26 cellular contexts compared by ENCODE assay signal in the genomic region with DNA sequence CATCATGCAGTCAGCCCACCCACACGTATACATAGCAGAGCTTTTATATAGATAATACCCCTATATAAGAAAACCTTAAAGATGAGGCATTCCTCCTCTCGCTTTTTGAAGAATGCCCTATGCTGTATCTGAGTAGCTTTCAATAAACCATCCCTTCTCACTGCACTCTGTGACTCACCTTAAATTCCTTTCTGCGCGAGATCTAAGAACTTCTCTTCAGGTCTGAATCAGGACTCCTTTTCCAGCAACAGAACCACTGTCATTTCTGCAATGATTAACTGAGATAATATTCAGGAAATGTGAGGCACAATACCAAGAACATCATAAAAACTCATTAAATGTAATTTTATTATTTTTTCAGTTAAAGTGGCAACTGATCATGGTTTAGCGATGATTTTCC.
DNase-seq lines count a peak whose midpoint lies in the region; ATAC-seq, FAIRE-seq and TF ChIP-seq lines count a peak whose summit lies in the region.
"Had no signal": no experiment of that assay in that cellular context is flagged by ENCODE, and none has a peak within 500 bp of the region (broad histone marks: within the 10 kb centered on the region; RNA-seq: fewer than 3 reads in every experiment).

No MANE protein-coding gene starts in this region.

- WGBS in sigmoid colon, 2 donors = 71 to 95% methylated on average over 5 of the region's 5 CpGs
- WGBS in suprapubic skin = 94% methylated on average over 5 of the region's 5 CpGs

- TF ChIP-seq EP300 in sigmoid colon (IDR thresholded peaks at IDR 0.05) = no peak
- TF ChIP-seq EP300 in suprapubic skin (IDR thresholded peaks at IDR 0.05) = no peak

- H3K4me1 Mint-ChIP-seq in stimulated activated memory B cell treated with anti-CD40 and anti-IgM and Interleukin-4, amounts not matched to agents 10 μg/mL and 1 μg/mL and 100 μg/mL, for 72 hours = peaks cover 5% of the 10 kb centered on the region

- intact Hi-C loops in sigmoid colon (cut with DNase I) = loop anchor here (2.0 to 5.0 kb wide), 3 partner anchors 75 to 580 kb away; a partner anchor contains a TSS

- no peaks in the 10 kb centered on the region for H3K36me3 ChIP-seq in sigmoid colon
- no peaks in the 10 kb centered on the region for H3K36me3 ChIP-seq in suprapubic skin
- H3K36me3 ChIP-seq: ascending aorta, stomach, transverse colon had no signal

- H3K9me3 ChIP-seq in sigmoid colon (no peaks in the 10 kb centered on the region), suprapubic skin (no peaks in the 10 kb centered on the region)
- H3K9me3 ChIP-seq: ascending aorta, stomach, transverse colon had no signal

- H3K36me3 Mint-ChIP-seq in stimulated activated memory B cell treated with anti-CD40 and anti-IgM and Interleukin-4, amounts not matched to agents 10 μg/mL and 1 μg/mL and 100 μg/mL, for 72 hours = no peaks in the 10 kb centered on the region
- H3K36me3 Mint-ChIP-seq: activated naive CD4-positive, alpha-beta T cell treated with anti-CD3 and anti-CD28 coated beads, Interleukin-2, amount 50 U/mL, for 72 hours; naive thymus-derived CD4-positive, alpha-beta T cell had no signal

- H3K27me3 Mint-ChIP-seq in stimulated activated memory B cell treated with anti-CD40 and anti-IgM and Interleukin-4, amounts not matched to agents 10 μg/mL and 1 μg/mL and 100 μg/mL, for 72 hours = peaks cover 7% of the 10 kb centered on the region

- no peak overlapping the region for H3K4me3 ChIP-seq in epithelial cell of esophagus (ENCODE audit: low read length)
- H3K4me3 ChIP-seq in sigmoid colon = no peak overlapping the region
- no peak overlapping the region for H3K4me3 ChIP-seq in suprapubic skin
- H3K4me3 ChIP-seq: ascending aorta, stomach, transverse colon had no signal

- TF ChIP-seq CTCF in epithelial cell of esophagus (IDR thresholded peaks at IDR 0.05; ENCODE audit: insufficient read depth, low read depth, low read length, missing control alignments) (no peak), sigmoid colon (IDR thresholded peaks at IDR 0.05) (no peak), suprapubic skin (IDR thresholded peaks at IDR 0.05) (no peak)

- H3K4me3 Mint-ChIP-seq in stimulated activated memory B cell treated with anti-CD40 and anti-IgM and Interleukin-4, amounts not matched to agents 10 μg/mL and 1 μg/mL and 100 μg/mL, for 72 hours = no peak overlapping the region
- H3K4me3 Mint-ChIP-seq: activated T-helper 17 cell treated with anti-CD3 and anti-CD28 coated beads, Interleukin-2, amount 50 U/mL, for 72 hours; naive thymus-derived CD4-positive, alpha-beta T cell had no signal

- peak; percentile 89 for FAIRE-seq in RCC 7860 (lab: Jason Lieb, UNC)
- no peak for FAIRE-seq in GM12892 (lab: Jason Lieb, UNC)
- FAIRE-seq: colon, G401.6 had no signal

- H3K27me3 ChIP-seq in sigmoid colon (no peaks in the 10 kb centered on the region), suprapubic skin (no peaks in the 10 kb centered on the region)
- H3K27me3 ChIP-seq: ascending aorta, stomach, transverse colon had no signal

- peak overlapping the region in 3 of 4 donors; percentile 17 to 85 (median 73) for H3K27ac ChIP-seq in sigmoid colon
- H3K27ac ChIP-seq in suprapubic skin = no peak overlapping the region
- H3K27ac ChIP-seq: C4-2B, stomach had no signal

- H3K4me1 ChIP-seq in sigmoid colon = peaks cover 0 to 69% (median 57%) of the 10 kb centered on the region in 4 donors
- peaks cover 4% of the 10 kb centered on the region for H3K4me1 ChIP-seq in suprapubic skin

- no peak for ATAC-seq in stimulated activated memory B cell treated with anti-CD40 and anti-IgM and Interleukin-4, amounts not matched to agents 10 μg/mL and 1 μg/mL and 100 μg/mL, for 72 hours
- ATAC-seq: activated naive CD4-positive, alpha-beta T cell treated with anti-CD3 and anti-CD28 coated beads, Interleukin-2, amount 50 U/mL, for 72 hours; activated T-helper 17 cell treated with anti-CD3 and anti-CD28 coated beads, Interleukin-2, amount 50 U/mL, for 72 hours; left colon; naive thymus-derived CD4-positive, alpha-beta T cell had no signal

- H3K9me3 Mint-ChIP-seq in stimulated activated memory B cell treated with anti-CD40 and anti-IgM and Interleukin-4, amounts not matched to agents 10 μg/mL and 1 μg/mL and 100 μg/mL, for 72 hours = no peaks in the 10 kb centered on the region
- H3K9me3 Mint-ChIP-seq: activated naive CD4-positive, alpha-beta T cell treated with anti-CD3 and anti-CD28 coated beads, Interleukin-2, amount 50 U/mL, for 72 hours; activated T-helper 17 cell treated with anti-CD3 and anti-CD28 coated beads, Interleukin-2, amount 50 U/mL, for 72 hours had no signal

- no peak overlapping the region for H3K27ac Mint-ChIP-seq in stimulated activated memory B cell treated with anti-CD40 and anti-IgM and Interleukin-4, amounts not matched to agents 10 μg/mL and 1 μg/mL and 100 μg/mL, for 72 hours
- H3K27ac Mint-ChIP-seq: activated naive CD4-positive, alpha-beta T cell treated with anti-CD3 and anti-CD28 coated beads, Interleukin-2, amount 50 U/mL, for 72 hours; activated T-helper 17 cell treated with anti-CD3 and anti-CD28 coated beads, Interleukin-2, amount 50 U/mL, for 72 hours; naive thymus-derived CD4-positive, alpha-beta T cell had no signal

- DNase-seq in ELR (ENCODE audit: low read depth) (peak; percentile 77), RCC 7860 (ENCODE audit: low spot score) (peak; percentile 75), epithelial cell of esophagus (ENCODE audit: low read depth) (peak; percentile 62), sigmoid colon (no peak), NCI-H2196 treated with DMSO at 0.1 percent for 48 hours (lab: John Stamatoyannopoulos, UW; ENCODE audit: unreplicated experiment) (no peak), suprapubic skin (ENCODE audit: low spot score in 2 of 2) (no peak), GM12892 (ENCODE audit: insufficient read length) (no peak)
- DNase-seq: activated CD4-positive, alpha-beta T cell treated with anti-CD3 and anti-CD28 coated beads, Interleukin-2, amount 50 U/mL, for 1 hour; activated CD8-positive, alpha-beta memory T cell treated with anti-CD3 and anti-CD28 coated beads, Interleukin-2, amount 50 U/mL, for 4 hours; glutamatergic neuron; left colon; naive thymus-derived CD4-positive, alpha-beta T cell; NCI-H1105; NCI-H510A treated with DMSO at 0.1 percent for 48 hours; occipital lobe; retina; stomach; T-helper 2 cell; transverse colon had no signal

- TF ChIP-seq POLR2A in sigmoid colon (IDR thresholded peaks at IDR 0.05) (no peak), suprapubic skin (IDR thresholded peaks at IDR 0.05) (no peak), GM12892 (IDR thresholded peaks at IDR 0.05; ENCODE audit: low read depth, low read length) (no peak)

Comparison
In these comparisons a context has a peak if more than half of its experiments do, and no peak if none do; other contexts are left out.
1. DNase-seq: peak in ELR (single experiment), RCC 7860 (single experiment) and epithelial cell of esophagus (single experiment); none in sigmoid colon (single experiment), NCI-H2196 treated with DMSO at 0.1 percent for 48 hours (single experiment), suprapubic skin (0 of 2) and GM12892 (single experiment).